8 cellular contexts compared by ENCODE assay signal in the genomic region with DNA sequence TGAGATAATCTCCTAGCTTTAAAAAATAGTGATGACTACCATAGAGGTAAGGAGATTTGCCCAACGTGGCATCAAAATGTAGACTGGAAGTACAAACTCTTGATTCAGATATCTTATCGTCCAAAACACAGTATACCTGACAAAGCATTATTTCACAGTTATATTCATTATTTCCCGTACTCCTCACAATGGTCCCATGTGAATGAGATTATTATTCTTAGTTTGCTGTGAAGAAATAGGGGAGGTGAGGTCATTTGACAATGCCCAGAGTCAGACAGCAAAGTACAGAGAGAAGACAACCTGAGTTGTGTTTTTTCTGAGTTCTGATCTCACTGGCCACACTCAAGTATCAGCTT. TPM values are rescaled to one million over a fixed set of nuclear protein-coding genes. Genes with fewer than 3 reads are reported as not detected.
DNase-seq lines count a peak whose midpoint lies in the region; ATAC-seq and TF ChIP-seq lines count a peak whose summit lies in the region.

No MANE protein-coding gene starts in this region.

- H3K27ac ChIP-seq in right cardiac atrium (ENCODE audit: low read length), result no peak overlapping the region
- peak overlapping the region; percentile 80 to 85 (median 83) for H3K27ac ChIP-seq in right lobe of liver
- no peak overlapping the region for H3K27ac ChIP-seq in aorta (ENCODE audit: low read depth in 1 of 2, low read length in 2 of 2)
- H3K27ac ChIP-seq in RWPE1, result no peak overlapping the region

- no peak for ATAC-seq in right cardiac atrium
- ATAC-seq in left ventricle myocardium superior, result no peak
- ATAC-seq in right lobe of liver, result peak in 1 of 4 donors; percentile 11
- no peak for ATAC-seq in aorta (ENCODE audit: low FRiP score)

- H3K4me3 Mint-ChIP-seq in activated naive CD8-positive, alpha-beta T cell, result peak overlapping the region; percentile 96

- H3K36me3 Mint-ChIP-seq in activated naive CD8-positive, alpha-beta T cell, result no peaks in the 10 kb centered on the region

- H3K27me3 ChIP-seq in right cardiac atrium (ENCODE audit: control insufficient read depth, insufficient read depth) (no peaks in the 10 kb centered on the region), right lobe of liver (no peaks in the 10 kb centered on the region), aorta (ENCODE audit: control insufficient read depth in 1 of 2, insufficient read depth in 2 of 2, low read length in 1 of 2) (no peaks in the 10 kb centered on the region)

- no peaks in the 10 kb centered on the region for H3K9me3 Mint-ChIP-seq in activated naive CD8-positive, alpha-beta T cell (ENCODE audit: low read depth)

- POLR2A ChIA-PET in RWPE1 (lab: Yijun Ruan, JAX; ENCODE audit: low non-redundant PET), result interaction anchor here (0.6 kb wide), 1 partner anchor 29 kb away, joined by 3 read pairs; no protein-coding TSS in a partner anchor

- H3K27me3 Mint-ChIP-seq in activated naive CD8-positive, alpha-beta T cell, result no peaks in the 10 kb centered on the region

- peaks cover 29% of the 10 kb centered on the region for H3K4me1 Mint-ChIP-seq in activated naive CD8-positive, alpha-beta T cell (ENCODE audit: low read depth)

- 15% methylated on average over 3 of the region's 3 CpGs for WGBS in right cardiac atrium
- WGBS in right lobe of liver (ENCODE audit: insufficient coverage, low coverage, low lambda C conversion rate, missing lambda C conversion rate), result 6% methylated on average over 3 of the region's 3 CpGs
- 10 to 16% methylated on average over 3 of the region's 3 CpGs for WGBS in aorta, 2 donors

- intact Hi-C loops in right cardiac atrium (cut with DNase I), result loop anchor here in 2 of 4 donors (5.0 to 10.0 kb wide), 2 partner anchors 138 to 141 kb away; no protein-coding TSS in a partner anchor
- intact Hi-C loops in left ventricle myocardium superior (cut with micrococcal nuclease), result no loop called here
- intact Hi-C loops in right lobe of liver (cut with DNase I), result no loop called here
- intact Hi-C loops in aorta (cut with DNase I), result no loop called here

- peak overlapping the region; percentile 94 for H3K27ac Mint-ChIP-seq in activated naive CD8-positive, alpha-beta T cell

- no peak for TF ChIP-seq POLR2A in right lobe of liver (IDR thresholded peaks at IDR 0.05)

- H3K36me3 ChIP-seq in right lobe of liver (peaks cover 0 to 6% (median 0%) of the 10 kb centered on the region in 4 donors), aorta (ENCODE audit: control insufficient read depth in 1 of 2, insufficient read depth in 2 of 2, low read length in 1 of 2) (no peaks in the 10 kb centered on the region)

- CTCF ChIA-PET in RWPE1 (lab: Yijun Ruan, JAX), result interaction anchor here (0.6 kb wide), 2 partner anchors 27 to 126 kb away, joined by 3 to 5 read pairs; no protein-coding TSS in a partner anchor

- H3K9me3 ChIP-seq in right cardiac atrium (ENCODE audit: control insufficient read depth, low read length) (no peaks in the 10 kb centered on the region), right lobe of liver (no peaks in the 10 kb centered on the region), aorta (ENCODE audit: control insufficient read depth, low read length) (no peaks in the 10 kb centered on the region)

- H3K4me1 ChIP-seq in right cardiac atrium (ENCODE audit: control insufficient read depth, insufficient read depth, low read length) (no peaks in the 10 kb centered on the region), right lobe of liver (peaks cover 0 to 14% (median 6%) of the 10 kb centered on the region in 4 donors), aorta (ENCODE audit: control insufficient read depth in 1 of 2, insufficient read depth in 2 of 2, low read length in 2 of 2) (peaks cover 0 to 2% of the 10 kb centered on the region in 2 donors)

- no peak for TF ChIP-seq CTCF in right lobe of liver (IDR thresholded peaks at IDR 0.05)
- TF ChIP-seq CTCF in RWPE1 (conservative IDR thresholded peaks at IDR 0.05; ENCODE audit: low read depth), result no peak

- H3K4me3 ChIP-seq in right cardiac atrium (ENCODE audit: low read length), result peak overlapping the region; percentile 51
- peak overlapping the region; percentile 78 to 84 (median 80) for H3K4me3 ChIP-seq in right lobe of liver
- peak overlapping the region; percentile 47 to 81 for H3K4me3 ChIP-seq in aorta (ENCODE audit: low read length in 2 of 2)

- DNase-seq in right cardiac atrium, result no peak
- no peak for DNase-seq in left ventricle myocardium superior
- DNase-seq in right lobe of liver, result no peak
- DNase-seq in aorta, result no peak
- DNase-seq in stimulated activated naive CD4-positive, alpha-beta T cell treated with Interleukin-2 at 50 U/mL for 16 hours (lab: John Stamatoyannopoulos, UW), result no peak
- DNase-seq in hippocampal formation (lab: John Stamatoyannopoulos, UW), result no peak
- no peak for DNase-seq in RWPE1 (ENCODE audit: low spot score)

RNA-seq across cellular contexts. Expression of gene TFB1M, which starts 1.2 kb away (rescaled TPM):
- total RNA-seq in right cardiac atrium, result 10 to 100 TPM; 19.3 to 20.6 (median 20.2) TPM
- polyA plus RNA-seq in right cardiac atrium, result 13.2 TPM
- 16.8 TPM for total RNA-seq in left ventricle myocardium superior
- 10 to 100 TPM; 12.3 to 18.9 (median 16.2) TPM for total RNA-seq in right lobe of liver
- 10 to 100 TPM; 16.3 to 23.8 TPM for total RNA-seq in aorta
- polyA plus RNA-seq in aorta, result 10 to 100 TPM in 1 of 2 donors, 1 to 10 TPM in 1; 6.0 to 10.0 TPM

RNA-seq across cellular contexts. Expression of gene CLDN20, which starts 51.7 kb away (rescaled TPM):
- total RNA-seq in right cardiac atrium (not detected), left ventricle myocardium superior (not detected), right lobe of liver (not detected), aorta (not detected)
- polyA plus RNA-seq in right cardiac atrium (not detected), aorta (not detected)

Comparison
In these comparisons a context has a peak if more than half of its experiments do, and no peak if none do; other contexts are left out.
1. H3K27ac ChIP-seq: peak in right lobe of liver (3 of 3); none in right cardiac atrium (single experiment), aorta (0 of 2) and RWPE1 (single experiment).
2. Peak in every context shown above with its lines, with median percentiles within 50 percentile points of each other: H3K4me3 ChIP-seq.